1 cellular context compared by ENCODE assay signal in the genomic region with DNA sequence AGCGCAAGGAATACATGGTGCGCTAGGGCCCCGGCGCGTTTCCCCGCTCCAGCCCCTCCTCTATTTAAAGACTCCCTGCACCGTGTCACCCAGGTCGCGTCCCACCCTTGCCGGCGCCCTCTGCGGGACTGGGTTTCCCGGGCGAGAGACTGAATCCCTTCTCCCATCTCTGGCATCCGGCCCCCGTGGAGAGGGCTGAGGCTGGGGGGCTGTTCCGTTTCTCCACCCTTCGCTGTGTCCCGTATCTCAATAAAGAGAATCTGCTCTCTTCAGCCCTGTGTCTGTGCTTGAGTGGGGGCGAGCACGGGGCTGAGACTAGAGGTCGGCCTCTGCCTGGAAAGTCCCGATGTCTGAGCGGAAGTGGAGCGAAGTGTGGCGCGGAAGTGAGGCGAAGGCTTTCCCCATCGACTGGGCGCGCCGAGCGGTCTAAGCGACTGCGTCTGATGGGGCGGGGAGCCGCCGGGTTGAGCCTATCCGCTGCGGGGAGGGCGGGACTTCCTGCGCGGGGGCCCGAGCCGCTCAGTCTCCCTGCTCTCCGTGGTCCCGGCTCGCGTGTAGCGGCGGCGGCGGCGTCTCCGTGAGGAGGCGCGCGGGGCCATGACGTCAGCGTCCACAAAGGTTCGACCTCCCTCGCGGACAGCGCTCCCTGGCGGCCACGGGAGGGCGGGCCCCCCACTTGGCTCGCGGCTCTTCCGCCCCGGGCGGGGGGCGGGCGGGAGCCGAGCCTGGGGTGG.
TF ChIP-seq lines count a peak whose summit lies in the region.

No MANE protein-coding gene starts in this region.

TF ChIP-seq in HepG2, 621 proteins besides CTCF, POLR2A, EP300 and RAD21 (continued from another document and continues in another):
- TF ChIP-seq ZNF878 (CRISPR knock-in tag; IDR thresholded peaks at IDR 0.05): peak; percentile 49; the same call in 1 of the 2 replicates
- TF ChIP-seq ZNF382 (CRISPR knock-in tag; IDR thresholded peaks at IDR 0.05; ENCODE audit: borderline replicate concordance): no peak
- TF ChIP-seq CREM (IDR thresholded peaks at IDR 0.05): peak; percentile 69
- TF ChIP-seq CREM (CRISPR knock-in tag; IDR thresholded peaks at IDR 0.05): peak; percentile 8; the same call in 1 of the 2 replicates
- no peak; the same call in 1 of the 2 replicates for TF ChIP-seq ZNF780A (CRISPR knock-in tag; IDR thresholded peaks at IDR 0.05)
- peak; percentile 13 for TF ChIP-seq TBL1XR1 (IDR thresholded peaks at IDR 0.05; ENCODE audit: borderline replicate concordance, low read length, partially characterized antibody)
- no peak; the same call in none of the 2 replicates for TF ChIP-seq ZBTB38 (CRISPR knock-in tag; IDR thresholded peaks at IDR 0.05)
- 0 out of 2 replicates have a peak, but pooled peaks have one; percentile 55 for TF ChIP-seq ZNF543 (CRISPR knock-in tag; IDR thresholded peaks at IDR 0.05)
- no peak for TF ChIP-seq ZNF263 (CRISPR knock-in tag; IDR thresholded peaks at IDR 0.05)
- peak; percentile 59; the same call in 1 of the 2 replicates for TF ChIP-seq ELF3 (CRISPR knock-in tag; IDR thresholded peaks at IDR 0.05)
- TF ChIP-seq, protein P1, sequence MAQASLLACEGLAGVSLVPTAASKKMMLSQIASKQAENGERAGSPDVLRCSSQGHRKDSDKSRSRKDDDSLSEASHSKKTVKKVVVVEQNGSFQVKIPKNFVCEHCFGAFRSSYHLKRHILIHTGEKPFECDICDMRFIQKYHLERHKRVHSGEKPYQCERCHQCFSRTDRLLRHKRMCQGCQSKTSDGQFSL (CRISPR knock-in tag; IDR thresholded peaks at IDR 0.05): peak; percentile 61; the same call in 1 of the 2 replicates
- TF ChIP-seq MEIS1 (CRISPR knock-in tag; IDR thresholded peaks at IDR 0.05; ENCODE audit: borderline replicate concordance): 0 out of 2 replicates have a peak, but pooled peaks have one; percentile 15
- TF ChIP-seq SNAPC5 (CRISPR knock-in tag; IDR thresholded peaks at IDR 0.05; ENCODE audit: borderline replicate concordance): no peak
- TF ChIP-seq, protein P2, sequence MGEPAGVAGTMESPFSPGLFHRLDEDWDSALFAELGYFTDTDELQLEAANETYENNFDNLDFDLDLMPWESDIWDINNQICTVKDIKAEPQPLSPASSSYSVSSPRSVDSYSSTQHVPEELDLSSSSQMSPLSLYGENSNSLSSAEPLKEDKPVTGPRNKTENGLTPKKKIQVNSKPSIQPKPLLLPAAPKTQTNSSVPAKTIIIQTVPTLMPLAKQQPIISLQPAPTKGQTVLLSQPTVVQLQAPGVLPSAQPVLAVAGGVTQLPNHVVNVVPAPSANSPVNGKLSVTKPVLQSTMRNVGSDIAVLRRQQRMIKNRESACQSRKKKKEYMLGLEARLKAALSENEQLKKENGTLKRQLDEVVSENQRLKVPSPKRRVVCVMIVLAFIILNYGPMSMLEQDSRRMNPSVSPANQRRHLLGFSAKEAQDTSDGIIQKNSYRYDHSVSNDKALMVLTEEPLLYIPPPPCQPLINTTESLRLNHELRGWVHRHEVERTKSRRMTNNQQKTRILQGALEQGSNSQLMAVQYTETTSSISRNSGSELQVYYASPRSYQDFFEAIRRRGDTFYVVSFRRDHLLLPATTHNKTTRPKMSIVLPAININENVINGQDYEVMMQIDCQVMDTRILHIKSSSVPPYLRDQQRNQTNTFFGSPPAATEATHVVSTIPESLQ (CRISPR knock-in tag; conservative IDR thresholded peaks at IDR 0.05): 0 out of 2 replicates have a peak, but pooled peaks have one; percentile 33
- TF ChIP-seq KDM2A (CRISPR knock-in tag; IDR thresholded peaks at IDR 0.05; ENCODE audit: borderline replicate concordance, low read depth): peak; percentile 99
- TF ChIP-seq JDP2 (CRISPR knock-in tag; IDR thresholded peaks at IDR 0.05; ENCODE audit: borderline replicate concordance): no peak
- no peak for TF ChIP-seq ARID2 (CRISPR knock-in tag; IDR thresholded peaks at IDR 0.05; ENCODE audit: borderline replicate concordance)
- TF ChIP-seq ZNF260 (CRISPR knock-in tag; IDR thresholded peaks at IDR 0.05; ENCODE audit: borderline replicate concordance, low read depth): no peak
- TF ChIP-seq, protein P3, sequence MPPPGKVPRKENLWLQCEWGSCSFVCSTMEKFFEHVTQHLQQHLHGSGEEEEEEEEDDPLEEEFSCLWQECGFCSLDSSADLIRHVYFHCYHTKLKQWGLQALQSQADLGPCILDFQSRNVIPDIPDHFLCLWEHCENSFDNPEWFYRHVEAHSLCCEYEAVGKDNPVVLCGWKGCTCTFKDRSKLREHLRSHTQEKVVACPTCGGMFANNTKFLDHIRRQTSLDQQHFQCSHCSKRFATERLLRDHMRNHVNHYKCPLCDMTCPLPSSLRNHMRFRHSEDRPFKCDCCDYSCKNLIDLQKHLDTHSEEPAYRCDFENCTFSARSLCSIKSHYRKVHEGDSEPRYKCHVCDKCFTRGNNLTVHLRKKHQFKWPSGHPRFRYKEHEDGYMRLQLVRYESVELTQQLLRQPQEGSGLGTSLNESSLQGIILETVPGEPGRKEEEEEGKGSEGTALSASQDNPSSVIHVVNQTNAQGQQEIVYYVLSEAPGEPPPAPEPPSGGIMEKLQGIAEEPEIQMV (CRISPR knock-in tag; IDR thresholded peaks at IDR 0.05; ENCODE audit: low read depth): no peak
- no peak for TF ChIP-seq CHCHD3 (CRISPR knock-in tag; IDR thresholded peaks at IDR 0.05)
- peak; percentile 67 for TF ChIP-seq ZNF407 (CRISPR knock-in tag; IDR thresholded peaks at IDR 0.05; ENCODE audit: not compliant biosample characterization)
- TF ChIP-seq ATF4 (CRISPR knock-in tag; IDR thresholded peaks at IDR 0.05): peak in 1 of 2 experiments; percentile 41; a peak in 1 of 4 replicates
- no peak for TF ChIP-seq SSRP1 (CRISPR knock-in tag; IDR thresholded peaks at IDR 0.05)
- TF ChIP-seq, protein P4, sequence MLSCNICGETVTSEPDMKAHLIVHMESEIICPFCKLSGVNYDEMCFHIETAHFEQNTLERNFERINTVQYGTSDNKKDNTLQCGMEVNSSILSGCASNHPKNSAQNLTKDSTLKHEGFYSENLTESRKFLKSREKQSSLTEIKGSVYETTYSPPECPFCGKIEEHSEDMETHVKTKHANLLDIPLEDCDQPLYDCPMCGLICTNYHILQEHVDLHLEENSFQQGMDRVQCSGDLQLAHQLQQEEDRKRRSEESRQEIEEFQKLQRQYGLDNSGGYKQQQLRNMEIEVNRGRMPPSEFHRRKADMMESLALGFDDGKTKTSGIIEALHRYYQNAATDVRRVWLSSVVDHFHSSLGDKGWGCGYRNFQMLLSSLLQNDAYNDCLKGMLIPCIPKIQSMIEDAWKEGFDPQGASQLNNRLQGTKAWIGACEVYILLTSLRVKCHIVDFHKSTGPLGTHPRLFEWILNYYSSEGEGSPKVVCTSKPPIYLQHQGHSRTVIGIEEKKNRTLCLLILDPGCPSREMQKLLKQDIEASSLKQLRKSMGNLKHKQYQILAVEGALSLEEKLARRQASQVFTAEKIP (CRISPR knock-in tag; IDR thresholded peaks at IDR 0.05; ENCODE audit: borderline replicate concordance): no peak
- TF ChIP-seq ZNF710 (CRISPR knock-in tag; IDR thresholded peaks at IDR 0.05; ENCODE audit: borderline replicate concordance): peak; percentile 61; the same call in 1 of the 2 replicates
- TF ChIP-seq PRMT3 (CRISPR knock-in tag; IDR thresholded peaks at IDR 0.05; ENCODE audit: borderline replicate concordance, low read depth): no peak; the same call in 1 of the 2 replicates
- TF ChIP-seq ZSCAN9 (CRISPR knock-in tag; IDR thresholded peaks at IDR 0.05; ENCODE audit: borderline replicate concordance): no peak; the same call in 1 of the 2 replicates
- peak; percentile 97 for TF ChIP-seq ZNF639 (CRISPR knock-in tag; conservative IDR thresholded peaks at IDR 0.05)
- no peak for TF ChIP-seq SATB2 (CRISPR knock-in tag; IDR thresholded peaks at IDR 0.05)
- TF ChIP-seq ARID3A (IDR thresholded peaks at IDR 0.05; ENCODE audit: low read depth, low read length): no peak
- peak; percentile 93 for TF ChIP-seq AGO1 (IDR thresholded peaks at IDR 0.05; ENCODE audit: low read depth, low read length, poor library complexity, severe bottlenecking)
- TF ChIP-seq KLF9 (CRISPR knock-in tag; IDR thresholded peaks at IDR 0.05; ENCODE audit: low read depth): 0 out of 2 replicates have a peak, but pooled peaks have one; percentile 64
